Comparison of ENCODE assay signal across 1 cellular context in the genomic region with DNA sequence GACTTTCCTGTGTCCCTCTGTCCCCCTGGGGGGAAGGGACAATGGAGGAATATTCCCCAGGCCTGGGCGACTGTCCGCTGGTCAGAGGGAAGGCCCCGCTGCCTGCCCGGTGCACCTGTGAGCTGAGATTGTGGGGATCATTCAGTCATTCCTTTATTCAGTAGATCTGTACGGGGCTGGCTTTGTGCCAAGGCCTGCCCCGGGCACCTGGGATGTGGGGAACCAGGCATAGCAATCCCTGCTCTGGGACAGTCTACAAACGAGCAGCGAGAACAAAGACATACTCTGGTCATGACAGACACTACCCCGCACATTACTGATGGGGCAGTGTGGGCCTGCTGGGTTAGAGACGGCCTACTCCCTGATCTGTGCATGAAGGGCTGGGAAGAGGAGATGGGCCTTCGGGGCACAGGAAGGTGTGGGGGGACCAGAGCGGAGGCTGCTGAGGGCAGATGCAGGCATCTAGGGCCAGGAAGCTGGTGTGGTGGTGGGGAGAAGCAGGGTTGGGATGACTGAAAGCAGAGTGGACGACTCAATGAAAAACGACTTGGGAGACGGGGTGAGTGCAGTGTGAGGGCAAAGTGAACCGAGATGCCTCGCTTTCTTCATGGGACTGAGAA.
TF ChIP-seq lines count a peak whose summit lies in the region.

No MANE protein-coding gene starts in this region.

TF ChIP-seq in GM23338, 12 proteins besides CTCF, POLR2A, EP300 and RAD21 (continued from another document):
- TF ChIP-seq, protein P1, sequence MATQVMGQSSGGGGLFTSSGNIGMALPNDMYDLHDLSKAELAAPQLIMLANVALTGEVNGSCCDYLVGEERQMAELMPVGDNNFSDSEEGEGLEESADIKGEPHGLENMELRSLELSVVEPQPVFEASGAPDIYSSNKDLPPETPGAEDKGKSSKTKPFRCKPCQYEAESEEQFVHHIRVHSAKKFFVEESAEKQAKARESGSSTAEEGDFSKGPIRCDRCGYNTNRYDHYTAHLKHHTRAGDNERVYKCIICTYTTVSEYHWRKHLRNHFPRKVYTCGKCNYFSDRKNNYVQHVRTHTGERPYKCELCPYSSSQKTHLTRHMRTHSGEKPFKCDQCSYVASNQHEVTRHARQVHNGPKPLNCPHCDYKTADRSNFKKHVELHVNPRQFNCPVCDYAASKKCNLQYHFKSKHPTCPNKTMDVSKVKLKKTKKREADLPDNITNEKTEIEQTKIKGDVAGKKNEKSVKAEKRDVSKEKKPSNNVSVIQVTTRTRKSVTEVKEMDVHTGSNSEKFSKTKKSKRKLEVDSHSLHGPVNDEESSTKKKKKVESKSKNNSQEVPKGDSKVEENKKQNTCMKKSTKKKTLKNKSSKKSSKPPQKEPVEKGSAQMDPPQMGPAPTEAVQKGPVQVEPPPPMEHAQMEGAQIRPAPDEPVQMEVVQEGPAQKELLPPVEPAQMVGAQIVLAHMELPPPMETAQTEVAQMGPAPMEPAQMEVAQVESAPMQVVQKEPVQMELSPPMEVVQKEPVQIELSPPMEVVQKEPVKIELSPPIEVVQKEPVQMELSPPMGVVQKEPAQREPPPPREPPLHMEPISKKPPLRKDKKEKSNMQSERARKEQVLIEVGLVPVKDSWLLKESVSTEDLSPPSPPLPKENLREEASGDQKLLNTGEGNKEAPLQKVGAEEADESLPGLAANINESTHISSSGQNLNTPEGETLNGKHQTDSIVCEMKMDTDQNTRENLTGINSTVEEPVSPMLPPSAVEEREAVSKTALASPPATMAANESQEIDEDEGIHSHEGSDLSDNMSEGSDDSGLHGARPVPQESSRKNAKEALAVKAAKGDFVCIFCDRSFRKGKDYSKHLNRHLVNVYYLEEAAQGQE (IDR thresholded peaks at IDR 0.05; ENCODE audit: unreplicated experiment) = no peak
- TF ChIP-seq JUNB (IDR thresholded peaks at IDR 0.05; ENCODE audit: unreplicated experiment) = no peak
